ENCODE assay signal across 11 cellular contexts in genomic region chr10:132432176-132432540, GRCh38. TPM values are rescaled to one million over a fixed set of nuclear protein-coding genes. Genes with fewer than 3 reads are reported as not detected.
DNase-seq lines count a peak whose midpoint lies in the region; ATAC-seq and TF ChIP-seq lines count a peak whose summit lies in the region.
"Had no signal": no experiment of that assay in that cellular context is flagged by ENCODE, and none has a peak within 500 bp of the region (broad histone marks: within the 10 kb centered on the region; RNA-seq: fewer than 3 reads in every experiment).

No MANE protein-coding gene starts in this region.

- POLR2A ChIA-PET in SK-N-SH (lab: Yijun Ruan, JAX): no interaction called here
- POLR2A ChIA-PET in HEK293 (lab: Yijun Ruan, JAX): interaction anchor here (0.5 kb wide), 1 partner anchor 136 kb away, joined by 4 read pairs; no protein-coding TSS in a partner anchor

- intact Hi-C loops in lower lobe of right lung (cut with DNase I): no loop called here

- ATAC-seq in SK-N-SH treated with all-trans-retinoic acid at 6 μM for 48 hours (no peak), lower lobe of right lung (no peak)

- H3K4me3 ChIP-seq in SK-N-SH (ENCODE audit: low read depth in 2 of 2, low read length in 1 of 2) (no peak overlapping the region), HEK293 (ENCODE audit: low read depth, low read length) (no peak overlapping the region), neural cell (ENCODE audit: low read length) (no peak overlapping the region), lower lobe of right lung (no peak overlapping the region), HAP-1 (no peak overlapping the region)

- H3K4me2 ChIP-seq in SK-N-SH: no peak overlapping the region
- H3K4me2 ChIP-seq in neural cell (ENCODE audit: low read length): no peak overlapping the region

- H3K27ac ChIP-seq in SK-N-SH (ENCODE audit: low read depth in 2 of 2, low read length in 1 of 2) (no peak overlapping the region), HEK293 (ENCODE audit: extremely low read depth, low read depth, low read length) (no peak overlapping the region), cingulate gyrus (ENCODE audit: low read depth, low read length) (peak overlapping the region; percentile 43), neural cell (ENCODE audit: low read length) (no peak overlapping the region), lower lobe of right lung (no peak overlapping the region)
- H3K27ac ChIP-seq: 22Rv1 had no signal

- in situ Hi-C loops in HAP-1 (cut with MboI; ENCODE audit: low sequenced_read_pairs): no loop called here

- no peaks in the 10 kb centered on the region for H3K9me2 ChIP-seq in SK-N-SH
- no peaks in the 10 kb centered on the region for H3K9me2 ChIP-seq in neural cell (ENCODE audit: insufficient read depth, low read length)

- no peak overlapping the region for H3K9ac ChIP-seq in SK-N-SH
- peak overlapping the region; percentile 18 for H3K9ac ChIP-seq in neural cell (ENCODE audit: low read length)

- H3K27me3 ChIP-seq in SK-N-SH (ENCODE audit: insufficient read depth) (no peaks in the 10 kb centered on the region), neural cell (ENCODE audit: insufficient read depth, low read depth, low read length) (no peaks in the 10 kb centered on the region), lower lobe of right lung (ENCODE audit: low read depth) (no peaks in the 10 kb centered on the region), HAP-1 (ENCODE audit: low read depth) (no peaks in the 10 kb centered on the region)

- H3K9me3 ChIP-seq in SK-N-SH (no peaks in the 10 kb centered on the region), HEK293 (ENCODE audit: control insufficient read depth, insufficient read depth, low read depth, low read length) (no peaks in the 10 kb centered on the region), neural cell (ENCODE audit: low read length) (no peaks in the 10 kb centered on the region), lower lobe of right lung (no peaks in the 10 kb centered on the region), HAP-1 (no peaks in the 10 kb centered on the region)

- H3K79me2 ChIP-seq in SK-N-SH (ENCODE audit: insufficient read depth) (no peaks in the 10 kb centered on the region), neural cell (replicated peaks; ENCODE audit: insufficient read depth, low read length) (no peaks in the 10 kb centered on the region)

- CTCF ChIA-PET in SK-N-SH (lab: Yijun Ruan, JAX): interaction anchor here (1.5 kb wide), 1 partner anchor 71 kb away, joined by 4 read pairs; no protein-coding TSS in a partner anchor
- CTCF ChIA-PET in HEK293 (lab: Yijun Ruan, JAX): interaction anchor here (1.0 kb wide), 1 partner anchor 22 kb away, joined by 3 read pairs; no protein-coding TSS in a partner anchor

- H4K20me1 ChIP-seq in SK-N-SH (ENCODE audit: insufficient read depth) (no peaks in the 10 kb centered on the region), neural cell (ENCODE audit: insufficient read depth) (no peaks in the 10 kb centered on the region)

- no peaks in the 10 kb centered on the region for H3F3A ChIP-seq in SK-N-SH (replicated peaks; ENCODE audit: insufficient read depth)
- H3F3A ChIP-seq in neural cell (ENCODE audit: insufficient read depth, low read length, poor library complexity, severe bottlenecking): no peaks in the 10 kb centered on the region

- TF ChIP-seq EP300 in SK-N-SH (IDR thresholded peaks at IDR 0.05; ENCODE audit: borderline replicate concordance in 1 of 2, low read depth in 1 of 2, low read length in 1 of 2): no peak
- no peak for TF ChIP-seq EP300 in neural cell (conservative IDR thresholded peaks at IDR 0.05; ENCODE audit: poor library complexity, severe bottlenecking)

- H3K4me1 ChIP-seq in SK-N-SH (ENCODE audit: control insufficient read depth in 1 of 2, insufficient read depth in 2 of 2, low read depth in 1 of 2, low read length in 1 of 2) (peaks cover 0 to 12% of the 10 kb centered on the region in 2 experiments; a peak in 1 of 4 replicates), HEK293 (ENCODE audit: control insufficient read depth, insufficient read depth, low read length) (no peaks in the 10 kb centered on the region), lower lobe of right lung (peaks cover 15% of the 10 kb centered on the region), HAP-1 (peaks cover 6% of the 10 kb centered on the region; the same call in 1 of the 2 replicates)

- no peak for TF ChIP-seq CTCF in SK-N-SH (IDR thresholded peaks at IDR 0.05)
- TF ChIP-seq CTCF in HEK293 (tag by site-specific recombination; IDR thresholded peaks at IDR 0.05): no peak
- no peak for TF ChIP-seq CTCF in neural cell (IDR thresholded peaks at IDR 0.05; ENCODE audit: poor library complexity, severe bottlenecking)
- no peak for TF ChIP-seq CTCF in lower lobe of right lung (IDR thresholded peaks at IDR 0.05)

- 89% methylated on average over 7 of the region's 12 CpGs for WGBS in SK-N-SH (ENCODE audit: low lambda C conversion rate)

- TF ChIP-seq RAD21 in SK-N-SH (IDR thresholded peaks at IDR 0.05; ENCODE audit: low read length): no peak
- TF ChIP-seq RAD21 in neural cell (conservative IDR thresholded peaks at IDR 0.05): no peak

- DNase-seq in SK-N-SH (peak; percentile 28), lower lobe of right lung (no peak), NCI-H2171 (lab: John Stamatoyannopoulos, UW) (no peak), HAP-1 (ENCODE audit: low spot score in 2 of 2) (no peak)
- DNase-seq: CD4-positive, CD25-positive, alpha-beta regulatory T cell; DMS53 had no signal

- no peak overlapping the region for H2AFZ ChIP-seq in SK-N-SH (ENCODE audit: low read depth)
- H2AFZ ChIP-seq in neural cell (ENCODE audit: low read depth, low read length): no peak overlapping the region

- no peaks in the 10 kb centered on the region for H3K36me3 ChIP-seq in SK-N-SH (replicated peaks in 1 of 2; ENCODE audit: control insufficient read depth in 1 of 2, insufficient read depth in 2 of 2, low read length in 1 of 2)
- peaks cover 0 to 9% of the 10 kb centered on the region in 2 experiments; a peak in 1 of 3 replicates for H3K36me3 ChIP-seq in HEK293 (ENCODE audit: control insufficient read depth in 2 of 2, insufficient read depth in 1 of 2, low read length in 2 of 2)
- H3K36me3 ChIP-seq in neural cell (ENCODE audit: insufficient read depth, low read length): no peaks in the 10 kb centered on the region
- no peaks in the 10 kb centered on the region for H3K36me3 ChIP-seq in lower lobe of right lung
- H3K36me3 ChIP-seq in HAP-1 (replicated peaks): no peaks in the 10 kb centered on the region

TF ChIP-seq in SK-N-SH, 30 proteins besides CTCF, POLR2A, EP300 and RAD21 (continues in another document):
- TF ChIP-seq IRF3 (IDR thresholded peaks at IDR 0.05; ENCODE audit: low read depth, low read length) (no peak), GATA2 (CRISPR knock-in tag; IDR thresholded peaks at IDR 0.05) (no peak), NRF1 (IDR thresholded peaks at IDR 0.05; ENCODE audit: low read depth, low read length) (no peak)

TF ChIP-seq in SK-N-SH treated with all-trans-retinoic acid at 6 μM for 48 hours, 23 proteins besides CTCF, POLR2A, EP300 and RAD21 (continues in another document):
- TF ChIP-seq ZC3H10 (CRISPR knock-in tag; IDR thresholded peaks at IDR 0.05) (no peak), TCF4 (CRISPR knock-in tag; IDR thresholded peaks at IDR 0.05; ENCODE audit: borderline replicate concordance) (no peak), ESRRG (CRISPR knock-in tag; IDR thresholded peaks at IDR 0.05) (no peak)

TF ChIP-seq in HEK293, 187 proteins besides CTCF, POLR2A, EP300 and RAD21:
- TF ChIP-seq ZNF701 (tag by site-specific recombination; IDR thresholded peaks at IDR 0.05) (no peak), ZNF174 (tag by site-specific recombination; IDR thresholded peaks at IDR 0.05) (no peak), GLIS2 (tag by site-specific recombination; IDR thresholded peaks at IDR 0.05) (peak; percentile 47; the same call in 1 of the 2 replicates), ZNF664 (tag by site-specific recombination; IDR thresholded peaks at IDR 0.05) (no peak), ZNF658 (tag by site-specific recombination; IDR thresholded peaks at IDR 0.05) (no peak), ZIC2 (tag by site-specific recombination; IDR thresholded peaks at IDR 0.05) (peak; percentile 8)

TF ChIP-seq in neural cell, 6 proteins besides CTCF, POLR2A, EP300 and RAD21:
- TF ChIP-seq REST (IDR thresholded peaks at IDR 0.05; ENCODE audit: borderline replicate concordance) (no peak), TAF1 (IDR thresholded peaks at IDR 0.05; ENCODE audit: low read depth) (no peak), SMC3 (conservative IDR thresholded peaks at IDR 0.05; ENCODE audit: poor library complexity) (no peak), EZH2 (IDR thresholded peaks at IDR 0.05; ENCODE audit: borderline replicate concordance, insufficient read depth, low read length, poor library complexity, severe bottlenecking) (no peak), MXI1 (conservative IDR thresholded peaks at IDR 0.05; ENCODE audit: poor library complexity, severe bottlenecking) (no peak), POLR2AphosphoS5 (IDR thresholded peaks at IDR 0.05) (no peak)
TF ChIP-seq in neural cell: peak in this region for 0.

RNA-seq across cellular contexts. Expression of gene PWWP2B, which starts 35.2 kb away (rescaled TPM):
- polyA plus RNA-seq in SK-N-SH (2012; rRNA removed) (2.0 and 2.4 TPM in 2 replicates), neural cell (10.7 and 13.0 TPM in 2 replicates)
- polyA plus RNA-seq in SK-N-SH (2012; cell fraction: cytosol; rRNA removed): 0.93 and 1.9 TPM in 2 replicates
- 2.3 and 3.2 TPM in 2 replicates for polyA plus RNA-seq in SK-N-SH (2012; cell fraction: nucleus; rRNA removed)
- 21.1 and 24.8 TPM in 2 replicates for polyA minus RNA-seq in neural cell
- total RNA-seq in lower lobe of right lung: 25.2 TPM
